In the genomic region with DNA sequence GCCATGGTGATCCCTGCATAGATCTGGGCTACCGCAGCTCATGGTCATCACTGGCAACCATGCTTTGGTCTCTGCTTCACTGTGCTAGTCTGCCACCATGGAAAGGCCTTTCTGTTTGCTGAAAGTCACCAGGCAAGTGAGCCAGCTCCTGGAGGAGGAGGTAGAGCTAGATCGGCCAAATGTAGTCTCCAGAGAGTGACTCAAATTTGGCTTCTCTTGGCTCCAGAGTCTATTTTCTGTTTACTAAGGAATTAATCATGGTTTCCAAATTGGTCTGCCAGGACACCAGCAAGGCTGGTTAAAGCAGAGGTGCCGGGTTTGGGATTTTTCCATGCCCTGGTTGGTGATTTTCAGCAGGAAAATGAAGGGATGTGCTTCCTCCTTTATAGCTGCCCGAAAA, we compare ENCODE assay signal across 20 cellular contexts.
"Had no signal": no experiment of that assay in that cellular context is flagged by ENCODE, and none has a peak within 500 bp of the region (broad histone marks: within the 10 kb centered on the region; RNA-seq: fewer than 3 reads in every experiment).

No MANE protein-coding gene starts in this region.

- H3K36me3 ChIP-seq: cardiac muscle cell, colonic mucosa, prostate gland, right lobe of liver, spleen, transverse colon had no signal

- DNase-seq: activated CD4-positive, alpha-beta memory T cell treated with anti-CD3 and anti-CD28 coated beads, Interleukin-2, amount 10 ng/mL, durations not matched to agents 7 days and 5 days; activated naive CD4-positive, alpha-beta T cell; aorta; colonic mucosa; effector CD4-positive, alpha-beta T cell; foreskin melanocyte; head of caudate nucleus; left colon; mucosa of descending colon; occipital lobe; right lobe of liver; spleen; stimulated activated CD4-positive, alpha-beta T cell treated with anti-CD3 and anti-CD28 coated beads, Interleukin-1b, Interleukin-23, amount 100 ng/mL, for 48 hours; stimulated activated naive B cell treated with anti-CD40 and anti-IgM and Interleukin-4, amounts not matched to agents 10 μg/mL and 1 μg/mL and 100 μg/mL, for 72 hours; substantia nigra; transverse colon had no signal

- H3K27ac Mint-ChIP-seq: activated CD4-positive, alpha-beta memory T cell treated with anti-CD3 and anti-CD28 coated beads, Interleukin-2, amount 10 ng/mL, durations not matched to agents 7 days and 5 days; stimulated activated naive B cell treated with anti-CD40 and anti-IgM and Interleukin-4, amounts not matched to agents 10 μg/mL and 1 μg/mL and 100 μg/mL, for 72 hours had no signal

- H3K27me3 ChIP-seq: cardiac muscle cell, colonic mucosa, right lobe of liver, spleen, transverse colon had no signal

- H3K9me3 Mint-ChIP-seq: activated CD4-positive, alpha-beta memory T cell treated with anti-CD3 and anti-CD28 coated beads, Interleukin-2, amount 10 ng/mL, durations not matched to agents 7 days and 5 days; natural killer cell treated with Interleukin-12 subunit alpha and Interleukin-12 subunit beta and Interleukin-15 and Interleukin-18, amount 100 ng/mL, for 72 hours; stimulated activated naive B cell treated with anti-CD40 and anti-IgM and Interleukin-4, amounts not matched to agents 10 μg/mL and 1 μg/mL and 100 μg/mL, for 72 hours had no signal

- H3K27ac ChIP-seq: cardiac muscle cell, epithelial cell of prostate, prostate gland, right lobe of liver, spleen had no signal

- H3K4me3 ChIP-seq: cardiac muscle cell, colonic mucosa, mucosa of descending colon, prostate gland, right lobe of liver, spleen, transverse colon had no signal

- H3K27me3 Mint-ChIP-seq: activated CD4-positive, alpha-beta memory T cell treated with anti-CD3 and anti-CD28 coated beads, Interleukin-2, amount 10 ng/mL, durations not matched to agents 7 days and 5 days; natural killer cell treated with Interleukin-12 subunit alpha and Interleukin-12 subunit beta and Interleukin-15 and Interleukin-18, amount 100 ng/mL, for 72 hours; stimulated activated naive B cell treated with anti-CD40 and anti-IgM and Interleukin-4, amounts not matched to agents 10 μg/mL and 1 μg/mL and 100 μg/mL, for 72 hours had no signal

- H3K4me3 Mint-ChIP-seq: activated CD4-positive, alpha-beta memory T cell treated with anti-CD3 and anti-CD28 coated beads, Interleukin-2, amount 10 ng/mL, durations not matched to agents 7 days and 5 days; natural killer cell treated with Interleukin-12 subunit alpha and Interleukin-12 subunit beta and Interleukin-15 and Interleukin-18, amount 100 ng/mL, for 72 hours; stimulated activated naive B cell treated with anti-CD40 and anti-IgM and Interleukin-4, amounts not matched to agents 10 μg/mL and 1 μg/mL and 100 μg/mL, for 72 hours had no signal

- ATAC-seq: natural killer cell treated with Interleukin-12 subunit alpha and Interleukin-12 subunit beta and Interleukin-15 and Interleukin-18, amount 100 ng/mL, for 72 hours; right lobe of liver; stimulated activated naive B cell treated with anti-CD40 and anti-IgM and Interleukin-4, amounts not matched to agents 10 μg/mL and 1 μg/mL and 100 μg/mL, for 72 hours had no signal

- H3K9me3 ChIP-seq: colonic mucosa, mucosa of descending colon, prostate gland, right lobe of liver, spleen, transverse colon had no signal

- H3K4me1 ChIP-seq: colonic mucosa, prostate gland, right lobe of liver had no signal

- H3K36me3 Mint-ChIP-seq: natural killer cell treated with Interleukin-12 subunit alpha and Interleukin-12 subunit beta and Interleukin-15 and Interleukin-18, amount 100 ng/mL, for 72 hours; stimulated activated naive B cell treated with anti-CD40 and anti-IgM and Interleukin-4, amounts not matched to agents 10 μg/mL and 1 μg/mL and 100 μg/mL, for 72 hours had no signal
